In genomic region chr13:20457670-20458069, GRCh38 we compare ENCODE assay signal across 13 cellular contexts.
"Had no signal": no experiment of that assay in that cellular context is flagged by ENCODE, and none has a peak within 500 bp of the region (broad histone marks: within the 10 kb centered on the region; RNA-seq: fewer than 3 reads in every experiment).

No MANE protein-coding gene starts in this region.

- H3K4me3 Mint-ChIP-seq: activated CD4-positive, alpha-beta memory T cell treated with anti-CD3 and anti-CD28 coated beads, Interleukin-2, amount 10 ng/mL, durations not matched to agents 7 days and 5 days; activated naive CD8-positive, alpha-beta T cell; brain; naive B cell had no signal

- DNase-seq: activated CD4-positive, alpha-beta memory T cell treated with anti-CD3 and anti-CD28 coated beads, Interleukin-2, amount 10 ng/mL, durations not matched to agents 7 days and 5 days; activated gamma-delta T cell treated with Interleukin-2 at 50 U/mL for 16 hours; activated T-cell treated with anti-CD3 and anti-CD28 coated beads, Interleukin-2, amount 50 U/mL, for 48 hours; cortex of kidney; effector CD8-positive, alpha-beta T cell; head of caudate nucleus; mammary epithelial cell; naive B cell; ovary; stimulated activated CD4-positive, alpha-beta T cell treated with anti-CD3 and anti-CD28 coated beads, Interleukin-1b, Interleukin-23, amount 100 ng/mL, for 48 hours; tibial artery had no signal

- H3K9me3 Mint-ChIP-seq: activated CD4-positive, alpha-beta memory T cell treated with anti-CD3 and anti-CD28 coated beads, Interleukin-2, amount 10 ng/mL, durations not matched to agents 7 days and 5 days had no signal

- H3K27me3 Mint-ChIP-seq: activated CD4-positive, alpha-beta memory T cell treated with anti-CD3 and anti-CD28 coated beads, Interleukin-2, amount 10 ng/mL, durations not matched to agents 7 days and 5 days; activated naive CD8-positive, alpha-beta T cell; brain; naive B cell had no signal

- H3K27ac Mint-ChIP-seq: activated CD4-positive, alpha-beta memory T cell treated with anti-CD3 and anti-CD28 coated beads, Interleukin-2, amount 10 ng/mL, durations not matched to agents 7 days and 5 days; activated naive CD8-positive, alpha-beta T cell; brain had no signal

- H3K36me3 Mint-ChIP-seq: activated naive CD8-positive, alpha-beta T cell; naive B cell had no signal
